In genomic region chr16:19833581-19833980, GRCh38 we compare ENCODE assay signal across 15 cellular contexts. TPM values are rescaled to one million over a fixed set of nuclear protein-coding genes. Genes with fewer than 3 reads are reported as not detected.
DNase-seq lines count a peak whose midpoint lies in the region; ATAC-seq and TF ChIP-seq lines count a peak whose summit lies in the region.
"Had no signal": no experiment of that assay in that cellular context is flagged by ENCODE, and none has a peak within 500 bp of the region (broad histone marks: within the 10 kb centered on the region; RNA-seq: fewer than 3 reads in every experiment).

No MANE protein-coding gene starts in this region.

- no peaks in the 10 kb centered on the region for H3K27me3 Mint-ChIP-seq in MCF 10A (ENCODE audit: insufficient read depth, unreplicated experiment)
- no peaks in the 10 kb centered on the region for H3K27me3 Mint-ChIP-seq in chondrocyte (ENCODE audit: low read depth)
- H3K27me3 Mint-ChIP-seq: CD4-positive, alpha-beta memory T cell had no signal

- BruUV-seq in mammary epithelial cell (replicated peaks; lab: Mats Ljungman, UMichigan), result no TSS peak
- BruUV-seq in MCF 10A (replicated peaks; lab: Mats Ljungman, UMichigan), result no TSS peak

- no peaks in the 10 kb centered on the region for H3K36me3 ChIP-seq in mammary epithelial cell (ENCODE audit: insufficient read depth, low read length)
- no peaks in the 10 kb centered on the region for H3K36me3 ChIP-seq in WERI-Rb-1
- H3K36me3 ChIP-seq in psoas muscle (ENCODE audit: insufficient read depth in 1 of 2, low read depth in 1 of 2), result no peaks in the 10 kb centered on the region
- H3K36me3 ChIP-seq: BLaER1 had no signal

- H3K9ac ChIP-seq in mammary epithelial cell (ENCODE audit: insufficient read depth, low read length), result no peak overlapping the region
- H3K9ac ChIP-seq: BLaER1 had no signal

- WGBS in mammary epithelial cell (ENCODE audit: low coverage, missing lambda C conversion rate), result 86% methylated on average over 5 of the region's 5 CpGs
- WGBS in psoas muscle, 3 donors, result 93 to 100% (median 95%) methylated on average over 5 of the region's 5 CpGs

- intact Hi-C loops in mammary epithelial cell (cut with micrococcal nuclease) (no loop called here), MCF 10A (cut with micrococcal nuclease) (no loop called here), psoas muscle (cut with DNase I) (loop anchor here in 1 of 2 donors (5.0 kb wide), 1 partner anchor 49 kb away; the partner anchor contains the start of gene GPRC5B)

- no peaks in the 10 kb centered on the region for H3K9me3 Mint-ChIP-seq in MCF 10A (ENCODE audit: unreplicated experiment)
- no peaks in the 10 kb centered on the region for H3K9me3 Mint-ChIP-seq in chondrocyte (ENCODE audit: low read depth)
- H3K9me3 Mint-ChIP-seq: CD4-positive, alpha-beta memory T cell; H9 had no signal

- H3K36me3 Mint-ChIP-seq in MCF 10A (ENCODE audit: insufficient read depth, unreplicated experiment), result no peaks in the 10 kb centered on the region
- no peaks in the 10 kb centered on the region for H3K36me3 Mint-ChIP-seq in chondrocyte (ENCODE audit: low read depth)
- H3K36me3 Mint-ChIP-seq: CD14-positive monocyte; CD4-positive, alpha-beta memory T cell had no signal

- ATAC-seq in psoas muscle (no peak), HG02885 (IDR thresholded peaks at IDR 0.05; ENCODE audit: poor library complexity, unreplicated experiment) (no peak)

- H3K4me3 Mint-ChIP-seq in MCF 10A (ENCODE audit: unreplicated experiment) (no peak overlapping the region), chondrocyte (ENCODE audit: unreplicated experiment) (no peak overlapping the region)
- H3K4me3 Mint-ChIP-seq: CD14-positive monocyte; CD4-positive, alpha-beta memory T cell; H9 had no signal

- DNase-seq in mammary epithelial cell (peak; percentile 45), MCF 10A (ENCODE audit: unreplicated experiment) (no peak), WERI-Rb-1 (peak; percentile 36), psoas muscle (no peak), NCI-H1417 treated with DMSO at 0.1 percent for 48 hours (lab: John Stamatoyannopoulos, UW) (no peak), chondrocyte (ENCODE audit: low spot score) (no peak)
- DNase-seq in stimulated activated CD8-positive, alpha-beta memory T cell treated with anti-CD3 and anti-CD28 coated beads, Interleukin-4, amount 100 ng/mL, for 48 hours, result no peak
- DNase-seq: 8988T; CD4-positive, alpha-beta memory T cell; DMS79 treated with DMSO at 0.1 percent for 48 hours; GF-D8; H9 had no signal

- H3K27ac Mint-ChIP-seq in MCF 10A (ENCODE audit: low read depth, unreplicated experiment), result no peak overlapping the region
- H3K27ac Mint-ChIP-seq in chondrocyte (ENCODE audit: unreplicated experiment), result no peak overlapping the region
- H3K27ac Mint-ChIP-seq: CD14-positive monocyte; CD4-positive, alpha-beta memory T cell; H9 had no signal

- H3K4me1 ChIP-seq in mammary epithelial cell (ENCODE audit: insufficient read depth, low read length), result peaks cover 2% of the 10 kb centered on the region
- peaks cover 57% of the 10 kb centered on the region for H3K4me1 ChIP-seq in psoas muscle
- H3K4me1 ChIP-seq: BLaER1 had no signal

- TF ChIP-seq CTCF in mammary epithelial cell (conservative IDR thresholded peaks at IDR 0.05 in 1 of 2, IDR thresholded peaks at IDR 0.05 in 1 of 2; ENCODE audit: extremely low read depth in 1 of 2, insufficient read depth in 1 of 2, low read depth in 1 of 2, low read length in 2 of 2) (no peak), MCF 10A (IDR thresholded peaks at IDR 0.05; ENCODE audit: unreplicated experiment) (no peak), WERI-Rb-1 (IDR thresholded peaks at IDR 0.05; ENCODE audit: low read depth, low read length) (no peak), psoas muscle (IDR thresholded peaks at IDR 0.05) (no peak), chondrocyte (IDR thresholded peaks at IDR 0.05) (no peak)

- POLR2A ChIA-PET in MCF 10A (lab: Yijun Ruan, JAX), result no interaction called here

- dilution Hi-C loops in mammary epithelial cell (cut with HindIII; ENCODE audit: low sequenced_read_pairs), result loop anchor here (5.0 kb wide), 1 partner anchor 91 kb away; no protein-coding TSS in a partner anchor

- H3K9me3 ChIP-seq in mammary epithelial cell (replicated peaks; ENCODE audit: insufficient read depth, low read length), result no peaks in the 10 kb centered on the region
- no peaks in the 10 kb centered on the region for H3K9me3 ChIP-seq in WERI-Rb-1 (ENCODE audit: severe bottlenecking)
- H3K9me3 ChIP-seq in psoas muscle, result no peaks in the 10 kb centered on the region
- H3K9me3 ChIP-seq: BLaER1 had no signal

- in situ Hi-C loops in mammary epithelial cell (cut with MboI; ENCODE audit: low sequenced_read_pairs in 2 of 2), result no loop called here

- H3K4me1 Mint-ChIP-seq in MCF 10A (ENCODE audit: insufficient read depth, unreplicated experiment), result no peaks in the 10 kb centered on the region
- H3K4me1 Mint-ChIP-seq in chondrocyte (ENCODE audit: low read depth), result peaks cover 24% of the 10 kb centered on the region
- H3K4me1 Mint-ChIP-seq: CD4-positive, alpha-beta memory T cell had no signal

- no peak overlapping the region for H2AFZ ChIP-seq in mammary epithelial cell (ENCODE audit: low read depth, low read length)

- H3K27ac ChIP-seq in mammary epithelial cell (ENCODE audit: insufficient read depth, low read depth, low read length), result no peak overlapping the region
- H3K27ac ChIP-seq in WERI-Rb-1, result no peak overlapping the region
- H3K27ac ChIP-seq in psoas muscle, result peak overlapping the region; percentile 89
- H3K27ac ChIP-seq: BLaER1 had no signal

- H3K4me3 ChIP-seq in mammary epithelial cell (replicated peaks in 1 of 3; ENCODE audit: insufficient read depth in 1 of 3, low read depth in 2 of 3, low read length in 3 of 3), result no peak overlapping the region
- no peak overlapping the region for H3K4me3 ChIP-seq in WERI-Rb-1 (ENCODE audit: low read depth, low read length)
- H3K4me3 ChIP-seq in psoas muscle, result no peak overlapping the region
- H3K4me3 ChIP-seq: BLaER1 had no signal

- H3K79me2 ChIP-seq in mammary epithelial cell (ENCODE audit: insufficient read depth, low read length), result no peaks in the 10 kb centered on the region

- H3K4me2 ChIP-seq in mammary epithelial cell (ENCODE audit: insufficient read depth, low read depth, low read length), result no peak overlapping the region
- H3K4me2 ChIP-seq: BLaER1 had no signal

- H4K20me1 ChIP-seq in mammary epithelial cell (ENCODE audit: insufficient read depth, low read length), result no peaks in the 10 kb centered on the region
- H4K20me1 ChIP-seq: BLaER1 had no signal

- H3K27me3 ChIP-seq in mammary epithelial cell (ENCODE audit: insufficient read depth, low read length) (no peaks in the 10 kb centered on the region), WERI-Rb-1 (ENCODE audit: insufficient read depth, low read depth, severe bottlenecking) (no peaks in the 10 kb centered on the region), psoas muscle (ENCODE audit: insufficient read depth in 3 of 3, low read length in 2 of 3) (no peaks in the 10 kb centered on the region)
- H3K27me3 ChIP-seq: BLaER1 had no signal

- CTCF ChIA-PET in mammary epithelial cell (lab: Charles Lee; ENCODE audit: low non-redundant PET) (interaction anchor here (0.6 kb wide), 1 partner anchor 467 kb away, joined by 3 read pairs; no protein-coding TSS in a partner anchor), MCF 10A (lab: Yijun Ruan, JAX) (no interaction called here)

RNA-seq across cellular contexts. Expression of gene GPRC5B, which starts 51.1 kb away (rescaled TPM):
- total RNA-seq in mammary epithelial cell (1 to 10 TPM in 1 of 2 donors, under 1 TPM in 1; 0.38 to 3.2 TPM), MCF 10A (2022) (not detected in 2 replicates), psoas muscle (100 to 1,000 TPM in 3 of 4 donors, 10 to 100 TPM in 1; 38.5 to 124 (median 109) TPM), chondrocyte (1.9 to 2.2 TPM (median 2.1 TPM) in 3 replicates)
- polyA plus RNA-seq in mammary epithelial cell (0.18 TPM), psoas muscle (10 to 100 TPM; 25.3 to 55.7 (median 50.9) TPM)
- not detected for polyA minus RNA-seq in mammary epithelial cell
- total RNA-seq: CD4-positive, alpha-beta memory T cell had no signal

Comparison
In these comparisons a context has a peak if more than half of its experiments do, and no peak if none do; other contexts are left out.
1. DNase-seq: peak in mammary epithelial cell (single experiment) and WERI-Rb-1 (single experiment); none in MCF 10A (single experiment), psoas muscle (0 of 2), stimulated activated CD8-positive, alpha-beta memory T cell treated with anti-CD3 and anti-CD28 coated beads, Interleukin-4, amount 100 ng/mL, for 48 hours (single experiment), NCI-H1417 treated with DMSO at 0.1 percent for 48 hours (single experiment) and chondrocyte (single experiment).
2. RNA of gene GPRC5B, which starts 51.1 kb away (total RNA-seq): 38.5 to 124 TPM in psoas muscle; 0.38 to 3.2 TPM in mammary epithelial cell, 1.9 to 2.2 TPM in chondrocyte and not detected in MCF 10A; every median in the first group is over 4 times any median in the second.